ENCODE assay signal across 14 cellular contexts in genomic region chrX:9604908-9605306, GRCh38.
"Had no signal": no experiment of that assay in that cellular context is flagged by ENCODE, and none has a peak within 500 bp of the region (broad histone marks: within the 10 kb centered on the region; RNA-seq: fewer than 3 reads in every experiment).

No MANE protein-coding gene starts in this region.

- H3K27me3 ChIP-seq: left lung, sigmoid colon, SJSA1 had no signal

- H3K4me3 ChIP-seq: left lung, sigmoid colon, SJSA1 had no signal

- DNase-seq: activated CD4-positive, alpha-beta T cell treated with anti-CD3 and anti-CD28 coated beads, Interleukin-2, amount 50 U/mL, for 48 hours; activated CD4-positive, CD25-positive, alpha-beta regulatory T cell treated with anti-CD3 and anti-CD28 coated beads, Interleukin-2, amount 50 U/mL, for 72 hours; activated gamma-delta T cell treated with Interleukin-2 at 50 U/mL for 16 hours; activated naive CD8-positive, alpha-beta T cell treated with anti-CD3 and anti-CD28 coated beads for 36 hours; activated T-cell treated with anti-CD3 and anti-CD28 coated beads, Interleukin-2, amount 50 U/mL, for 48 hours; endodermal cell; erythroblast; glutamatergic neuron; left lung; naive B cell; sigmoid colon; stimulated activated CD4-positive, alpha-beta T cell treated with anti-CD3 and anti-CD28 coated beads, Interleukin-2, amount 100 ng/mL, for 48 hours; stimulated activated naive CD4-positive, alpha-beta T cell treated with Interleukin-2 at 50 U/mL for 16 hours had no signal

- H3K9me3 ChIP-seq: left lung, sigmoid colon, SJSA1 had no signal

- H3K4me1 ChIP-seq: left lung, sigmoid colon, SJSA1 had no signal

- H3K27ac ChIP-seq: left lung, SJSA1 had no signal

- H3K36me3 ChIP-seq: left lung, sigmoid colon, SJSA1 had no signal
